Comparison of ENCODE assay signal across 8 cellular contexts in the genomic region with DNA sequence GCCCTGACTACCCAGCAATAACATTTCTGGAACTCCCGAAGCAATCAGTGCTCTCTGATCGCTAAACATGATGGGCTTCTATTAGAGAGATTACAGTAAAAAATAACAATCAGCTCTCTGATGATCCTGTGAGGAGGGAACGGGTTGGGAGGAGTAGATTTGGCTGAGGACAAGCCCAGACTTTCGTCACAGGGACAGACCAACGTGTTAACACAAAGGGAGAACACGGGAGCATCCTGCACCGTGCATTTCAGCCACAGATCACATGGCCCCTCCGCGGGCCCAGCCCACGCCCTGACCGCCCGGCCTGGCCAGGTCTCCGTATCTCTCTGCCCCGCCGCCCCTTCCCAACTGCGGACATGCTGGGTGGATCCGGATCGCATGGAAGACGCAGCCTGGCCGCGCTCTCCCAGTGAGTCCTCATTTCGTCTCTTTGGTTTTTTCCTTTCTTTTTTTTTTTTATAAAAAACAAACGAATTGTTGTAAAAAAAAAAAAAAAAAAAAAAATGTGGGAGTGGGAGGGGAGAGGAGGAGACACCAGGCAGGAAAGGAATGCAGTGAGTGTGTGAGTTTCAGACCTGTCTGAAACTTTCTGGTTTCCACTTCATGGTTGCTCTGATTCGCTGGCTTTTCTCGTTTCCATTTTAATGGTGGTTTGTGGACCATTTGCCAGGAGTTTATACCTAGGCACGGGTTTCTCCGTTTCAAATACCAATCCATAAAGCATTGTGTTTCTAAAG.
A peak's percentile ranks its signal among the peaks of the same experiment; 100 is the strongest.
DNase-seq lines count a peak whose midpoint lies in the region; ATAC-seq, FAIRE-seq and TF ChIP-seq lines count a peak whose summit lies in the region.

No MANE protein-coding gene starts in this region.

- CTCF ChIA-PET in activated CD8-positive, alpha-beta T cell treated with anti-CD3 and anti-CD28 coated beads for 36 hours (lab: Charles Lee) = no interaction called here

- peak overlapping the region; percentile 54 for H3K9ac ChIP-seq in neural progenitor cell

- H3K9me3 ChIP-seq in neural progenitor cell (ENCODE audit: low read depth) = no peaks in the 10 kb centered on the region

- peaks cover 9% of the 10 kb centered on the region for H3K4me1 Mint-ChIP-seq in activated CD8-positive, alpha-beta T cell treated with anti-CD3 and anti-CD28 coated beads for 36 hours (ENCODE audit: low read depth)
- peaks cover 24% of the 10 kb centered on the region for H3K4me1 Mint-ChIP-seq in neural progenitor cell

- ATAC-seq in activated CD8-positive, alpha-beta T cell treated with anti-CD3 and anti-CD28 coated beads for 36 hours = peak; percentile 27
- no peak for ATAC-seq in HG02678 (IDR thresholded peaks at IDR 0.05; ENCODE audit: unreplicated experiment)

- peak overlapping the region; percentile 16 for H3K4me3 Mint-ChIP-seq in activated CD8-positive, alpha-beta T cell treated with anti-CD3 and anti-CD28 coated beads for 36 hours
- peak overlapping the region; percentile 89 for H3K4me3 Mint-ChIP-seq in neural progenitor cell

- no peak overlapping the region for H3K27ac Mint-ChIP-seq in activated CD8-positive, alpha-beta T cell treated with anti-CD3 and anti-CD28 coated beads for 36 hours
- peak overlapping the region; percentile 89 for H3K27ac Mint-ChIP-seq in neural progenitor cell

- peaks cover 10% of the 10 kb centered on the region for H4K20me1 ChIP-seq in neural progenitor cell (ENCODE audit: low read depth)

- peaks cover 48% of the 10 kb centered on the region for H3K79me2 ChIP-seq in neural progenitor cell (ENCODE audit: low read depth)

- no peaks in the 10 kb centered on the region for H3K36me3 ChIP-seq in neural progenitor cell

- POLR2A ChIA-PET in activated CD8-positive, alpha-beta T cell treated with anti-CD3 and anti-CD28 coated beads for 36 hours (lab: Charles Lee) = no interaction called here

- H3K4me1 ChIP-seq in neural progenitor cell = peaks cover 37% of the 10 kb centered on the region

- intact Hi-C loops in activated CD8-positive, alpha-beta T cell treated with anti-CD3 and anti-CD28 coated beads for 36 hours (cut with micrococcal nuclease) = no loop called here

- peaks cover 12% of the 10 kb centered on the region for H3K9me3 Mint-ChIP-seq in activated CD8-positive, alpha-beta T cell treated with anti-CD3 and anti-CD28 coated beads for 36 hours
- H3K9me3 Mint-ChIP-seq in neural progenitor cell = peaks cover 14% of the 10 kb centered on the region

- H3K4me3 ChIP-seq in neural progenitor cell = peak overlapping the region; percentile 64

- peak overlapping the region; percentile 94 for H3K4me2 ChIP-seq in neural progenitor cell

- peaks cover 14% of the 10 kb centered on the region for H3K27me3 Mint-ChIP-seq in activated CD8-positive, alpha-beta T cell treated with anti-CD3 and anti-CD28 coated beads for 36 hours
- no peaks in the 10 kb centered on the region for H3K27me3 Mint-ChIP-seq in neural progenitor cell (ENCODE audit: insufficient read depth, low read depth)

- H2AFZ ChIP-seq in neural progenitor cell (replicated peaks) = peak overlapping the region; percentile 59

- H3K27me3 ChIP-seq in neural progenitor cell = no peaks in the 10 kb centered on the region

- peak overlapping the region; percentile 68 for H3K27ac ChIP-seq in neural progenitor cell

- no peaks in the 10 kb centered on the region for H3K36me3 Mint-ChIP-seq in activated CD8-positive, alpha-beta T cell treated with anti-CD3 and anti-CD28 coated beads for 36 hours (ENCODE audit: low read depth)
- H3K36me3 Mint-ChIP-seq in neural progenitor cell = peaks cover 15% of the 10 kb centered on the region

- FAIRE-seq in frontal cortex (lab: Jason Lieb, UNC) = no peak

- no peak for TF ChIP-seq CTCF in activated CD8-positive, alpha-beta T cell treated with anti-CD3 and anti-CD28 coated beads for 36 hours (IDR thresholded peaks at IDR 0.05)
- TF ChIP-seq CTCF in neural progenitor cell (IDR thresholded peaks at IDR 0.05) = no peak

- DNase-seq in AG20443 (ENCODE audit: low spot score) (peak; percentile 80), HuH-7.5 (ENCODE audit: low spot score) (peak; percentile 41), frontal cortex (ENCODE audit: low spot score in 2 of 2) (peak; percentile 55 to 68), neural progenitor cell (ENCODE audit: low spot score) (peak; percentile 80), LoVo (ENCODE audit: low spot score) (no peak)
- no peak for DNase-seq in activated CD8-positive, alpha-beta T cell treated with anti-CD3 and anti-CD28 coated beads for 36 hours
- DNase-seq in effector CD8-positive, alpha-beta T cell (lab: John Stamatoyannopoulos, UW) = no peak

- peaks cover 6% of the 10 kb centered on the region for H3F3A ChIP-seq in neural progenitor cell (ENCODE audit: low read depth)

Comparison
In these comparisons a context has a peak if more than half of its experiments do, and no peak if none do; other contexts are left out.
1. DNase-seq: peak in AG20443 (single experiment), HuH-7.5 (single experiment), frontal cortex (2 of 2) and neural progenitor cell (single experiment); none in activated CD8-positive, alpha-beta T cell treated with anti-CD3 and anti-CD28 coated beads for 36 hours (single experiment), effector CD8-positive, alpha-beta T cell (single experiment) and LoVo (single experiment).